ENCODE assay signal across 8 cellular contexts in genomic region chr17:38800237-38800760, GRCh38. TPM values are rescaled to one million over a fixed set of nuclear protein-coding genes. Genes with fewer than 3 reads are reported as not detected.
DNase-seq lines count a peak whose midpoint lies in the region; ATAC-seq and TF ChIP-seq lines count a peak whose summit lies in the region.

No MANE protein-coding gene starts in this region.

- CTCF ChIA-PET in A673 (lab: Charles Lee) (no interaction called here), mammary epithelial cell (lab: Charles Lee; ENCODE audit: low non-redundant PET) (no interaction called here)

- no peaks in the 10 kb centered on the region for H3K27me3 ChIP-seq in A673 (replicated peaks; ENCODE audit: insufficient read depth, low read depth, low read length, poor library complexity)
- no peaks in the 10 kb centered on the region for H3K27me3 ChIP-seq in HUES48 (ENCODE audit: control insufficient read depth, insufficient read depth, low read length)
- H3K27me3 ChIP-seq in mammary epithelial cell (ENCODE audit: insufficient read depth, low read length), result no peaks in the 10 kb centered on the region

- no peaks in the 10 kb centered on the region for H3K36me3 ChIP-seq in A673 (ENCODE audit: insufficient read depth, low read length, poor library complexity, severe bottlenecking)
- peaks cover 45% of the 10 kb centered on the region for H3K36me3 ChIP-seq in HUES48 (ENCODE audit: control insufficient read depth, insufficient read depth, low read length)
- peaks cover 19% of the 10 kb centered on the region for H3K36me3 ChIP-seq in mammary epithelial cell (ENCODE audit: insufficient read depth, low read length)
- H3K36me3 ChIP-seq in mucosa of descending colon (ENCODE audit: low read depth), result peaks cover 6% of the 10 kb centered on the region

- ATAC-seq in mucosa of descending colon, result no peak
- no peak for ATAC-seq in HG03097 (IDR thresholded peaks at IDR 0.05; ENCODE audit: low FRiP score, unreplicated experiment)
- ATAC-seq in HG02973 (IDR thresholded peaks at IDR 0.05; ENCODE audit: unreplicated experiment), result no peak

- peaks cover 40% of the 10 kb centered on the region for H3K79me2 ChIP-seq in mammary epithelial cell (ENCODE audit: insufficient read depth, low read length)

- H3K9me3 ChIP-seq in A673 (ENCODE audit: low read depth, low read length, poor library complexity, severe bottlenecking) (no peaks in the 10 kb centered on the region), HUES48 (ENCODE audit: control insufficient read depth, insufficient read depth, low read length) (no peaks in the 10 kb centered on the region), mammary epithelial cell (replicated peaks; ENCODE audit: insufficient read depth, low read length) (no peaks in the 10 kb centered on the region), mucosa of descending colon (no peaks in the 10 kb centered on the region)

- H3K9ac ChIP-seq in HUES48 (ENCODE audit: low read depth, low read length), result no peak overlapping the region
- H3K9ac ChIP-seq in mammary epithelial cell (ENCODE audit: insufficient read depth, low read length), result peak overlapping the region; percentile 75

- DNase-seq in A673 (ENCODE audit: low spot score) (no peak), mammary epithelial cell (no peak), mucosa of descending colon (no peak), RPMI8226 (no peak), HK-2 (ENCODE audit: unreplicated experiment) (no peak)

- peak overlapping the region; percentile 97 for H3K27ac ChIP-seq in A673 (ENCODE audit: low read depth, low read length, poor library complexity, severe bottlenecking)
- peak overlapping the region; percentile 99 for H3K27ac ChIP-seq in HUES48 (ENCODE audit: low read depth, low read length)
- peak overlapping the region; percentile 85 for H3K27ac ChIP-seq in mammary epithelial cell (ENCODE audit: insufficient read depth, low read depth, low read length)

- dilution Hi-C loops in mammary epithelial cell (cut with HindIII; ENCODE audit: low sequenced_read_pairs), result no loop called here

- no peaks in the 10 kb centered on the region for H4K20me1 ChIP-seq in mammary epithelial cell (ENCODE audit: insufficient read depth, low read length)

- in situ Hi-C loops in mammary epithelial cell (cut with MboI; ENCODE audit: low sequenced_read_pairs in 2 of 2), result no loop called here

- H2AFZ ChIP-seq in mammary epithelial cell (ENCODE audit: low read depth, low read length), result peak overlapping the region; percentile 86

- no peak for TF ChIP-seq CTCF in A673 (conservative IDR thresholded peaks at IDR 0.05; ENCODE audit: low read depth, low read length)
- no peak for TF ChIP-seq CTCF in mammary epithelial cell (conservative IDR thresholded peaks at IDR 0.05 in 1 of 2, IDR thresholded peaks at IDR 0.05 in 1 of 2; ENCODE audit: extremely low read depth in 1 of 2, insufficient read depth in 1 of 2, low read depth in 1 of 2, low read length in 2 of 2)
- TF ChIP-seq CTCF in mucosa of descending colon (IDR thresholded peaks at IDR 0.05), result no peak

- H3K4me1 ChIP-seq in A673 (ENCODE audit: insufficient read depth, low read length, poor library complexity, severe bottlenecking), result no peaks in the 10 kb centered on the region
- peaks cover 12% of the 10 kb centered on the region; the same call in 1 of the 2 replicates for H3K4me1 ChIP-seq in HUES48 (ENCODE audit: control insufficient read depth, insufficient read depth, low read length)
- H3K4me1 ChIP-seq in mammary epithelial cell (ENCODE audit: insufficient read depth, low read length), result peaks cover 17% of the 10 kb centered on the region
- peaks cover 31% of the 10 kb centered on the region for H3K4me1 ChIP-seq in mucosa of descending colon (ENCODE audit: low read depth)

- POLR2A ChIA-PET in A673 (lab: Charles Lee; ENCODE audit: low non-redundant PET), result no interaction called here

- H3K4me2 ChIP-seq in mammary epithelial cell (ENCODE audit: insufficient read depth, low read depth, low read length), result peak overlapping the region; percentile 88

- BruUV-seq in A673 (replicated peaks; lab: Mats Ljungman, UMichigan) (no TSS peak), mammary epithelial cell (replicated peaks; lab: Mats Ljungman, UMichigan) (TSS peak; percentile 61)

- intact Hi-C loops in A673 (cut with micrococcal nuclease; ENCODE audit: unreplicated experiment), result no loop called here
- intact Hi-C loops in mammary epithelial cell (cut with micrococcal nuclease), result no loop called here
- intact Hi-C loops in mucosa of descending colon (cut with DNase I, micrococcal nuclease), result no loop called here

- 21% methylated on average over 14 of the region's 14 CpGs for WGBS in mammary epithelial cell (ENCODE audit: low coverage, missing lambda C conversion rate)

- H3K4me3 ChIP-seq in A673 (ENCODE audit: low read depth, low read length, poor library complexity, severe bottlenecking) (peak overlapping the region; percentile 69), HUES48 (ENCODE audit: low read depth, low read length) (peak overlapping the region; percentile 78), mammary epithelial cell (replicated peaks in 1 of 3; ENCODE audit: insufficient read depth in 1 of 3, low read depth in 2 of 3, low read length in 3 of 3) (peak overlapping the region; percentile 65 to 73 (median 71)), mucosa of descending colon (peak overlapping the region; percentile 67)

RNA-seq across cellular contexts. Expression of gene PIP4K2B, which starts 0.9 kb away (rescaled TPM):
- total RNA-seq in A673 (2021) (28.0 and 35.7 TPM in 2 replicates), mammary epithelial cell (10 to 100 TPM; 34.6 to 55.7 TPM), mucosa of descending colon (10 to 100 TPM; 16.7 to 44.8 (median 20.6) TPM)
- 26.7 TPM for polyA plus RNA-seq in mammary epithelial cell
- 65.1 TPM for polyA minus RNA-seq in mammary epithelial cell

RNA-seq across cellular contexts. Expression of gene CWC25, which starts 24.8 kb away (rescaled TPM):
- 13.5 and 14.1 TPM in 2 replicates for total RNA-seq in A673 (2021)
- 10 to 100 TPM in 1 of 2 donors, 1 to 10 TPM in 1; 9.2 to 18.0 TPM for total RNA-seq in mammary epithelial cell
- 11.8 TPM for polyA plus RNA-seq in mammary epithelial cell
- 9.4 TPM for polyA minus RNA-seq in mammary epithelial cell
- 10 to 100 TPM; 21.7 to 26.5 (median 25.6) TPM for total RNA-seq in mucosa of descending colon

RNA-seq across cellular contexts. Expression of gene PSMB3, which starts 47.8 kb away (rescaled TPM):
- 217 and 232 TPM in 2 replicates for total RNA-seq in A673 (2021)
- total RNA-seq in mammary epithelial cell, result 100 to 1,000 TPM; 150 to 218 TPM
- 426 TPM for polyA plus RNA-seq in mammary epithelial cell
- polyA minus RNA-seq in mammary epithelial cell, result 235 TPM
- total RNA-seq in mucosa of descending colon, result 100 to 1,000 TPM; 129 to 197 (median 145) TPM

RNA-seq across cellular contexts. Expression of gene PCGF2, which starts 52.2 kb away (rescaled TPM):
- total RNA-seq in A673 (2021) (34.4 and 42.0 TPM in 2 replicates), mammary epithelial cell (10 to 100 TPM in 1 of 2 donors, 1 to 10 TPM in 1; 3.0 to 36.4 TPM), mucosa of descending colon (10 to 100 TPM; 23.8 to 30.7 (median 25.5) TPM)
- 6.4 TPM for polyA plus RNA-seq in mammary epithelial cell
- polyA minus RNA-seq in mammary epithelial cell, result 14.0 TPM

RNA-seq across cellular contexts. Expression of gene RPL23, which starts 53.2 kb away (rescaled TPM):
- total RNA-seq in A673 (2021) (764 and 879 TPM in 2 replicates), mammary epithelial cell (1,000 to 10,000 TPM in 1 of 2 donors, 100 to 1,000 TPM in 1; 693 to 1,265 TPM), mucosa of descending colon (1,000 to 10,000 TPM in 1 of 3 donors, 100 to 1,000 TPM in 2; 838 to 1,044 (median 919) TPM)
- 2,470 TPM for polyA plus RNA-seq in mammary epithelial cell
- polyA minus RNA-seq in mammary epithelial cell, result 585 TPM
